8 cellular contexts compared by ENCODE assay signal in genomic region chr9:74770508-74771261, GRCh38.
DNase-seq lines count a peak whose midpoint lies in the region; ATAC-seq and TF ChIP-seq lines count a peak whose summit lies in the region.

No MANE protein-coding gene starts in this region.

- intact Hi-C loops in mucosa of descending colon (cut with DNase I, micrococcal nuclease): loop anchor here (5.0 kb wide), 2 partner anchors 232 to 307 kb away; no protein-coding TSS in a partner anchor

- peak; percentile 55 for ATAC-seq in GM18505 (IDR thresholded peaks at IDR 0.05; ENCODE audit: unreplicated experiment)
- peak; percentile 61 for ATAC-seq in HG03103 (IDR thresholded peaks at IDR 0.05; ENCODE audit: low read depth, unreplicated experiment)
- peak; percentile 31 for ATAC-seq in mucosa of descending colon

- peak; percentile 56 for DNase-seq in SK-N-DZ (ENCODE audit: low spot score)
- DNase-seq in astrocyte of the hippocampus (ENCODE audit: low read depth, low spot score): peak; percentile 6
- peak in 2 of 3 donors; percentile 24 to 30 for DNase-seq in mucosa of descending colon
- no peak for DNase-seq in NCI-H187 (lab: John Stamatoyannopoulos, UW)
- no peak for DNase-seq in NCI-H2081 treated with DMSO at 0.1 percent for 48 hours (lab: John Stamatoyannopoulos, UW)

- TF ChIP-seq CTCF in 22Rv1 (IDR thresholded peaks at IDR 0.05) (peak; percentile 91), mucosa of descending colon (IDR thresholded peaks at IDR 0.05) (no peak)

- no peak overlapping the region for H3K27ac ChIP-seq in 22Rv1

- H3K36me3 ChIP-seq in mucosa of descending colon (ENCODE audit: low read depth): no peaks in the 10 kb centered on the region

- no peaks in the 10 kb centered on the region for H3K9me3 ChIP-seq in mucosa of descending colon

- H3K4me3 ChIP-seq in mucosa of descending colon: no peak overlapping the region

- H3K4me1 ChIP-seq in mucosa of descending colon (ENCODE audit: low read depth): no peaks in the 10 kb centered on the region

- no peak for TF ChIP-seq POLR2A in GM18505 (IDR thresholded peaks at IDR 0.05; ENCODE audit: borderline replicate concordance, extremely low read depth, insufficient read depth, insufficient read length)

Comparison
In these comparisons a context has a peak if more than half of its experiments do, and no peak if none do; other contexts are left out.
1. DNase-seq: peak in SK-N-DZ (single experiment), astrocyte of the hippocampus (single experiment) and mucosa of descending colon (2 of 3); none in NCI-H187 (0 of 2) and NCI-H2081 treated with DMSO at 0.1 percent for 48 hours (single experiment).
2. Peak in every context shown above with its lines, with median percentiles within 50 percentile points of each other: ATAC-seq.